In genomic region chr18:212780-213179, GRCh38 we compare ENCODE assay signal across 22 cellular contexts. TPM values are rescaled to one million over a fixed set of nuclear protein-coding genes. Genes with fewer than 3 reads are reported as not detected.
DNase-seq lines count a peak whose midpoint lies in the region; ATAC-seq, FAIRE-seq and TF ChIP-seq lines count a peak whose summit lies in the region.
"Had no signal": no experiment of that assay in that cellular context is flagged by ENCODE, and none has a peak within 500 bp of the region (broad histone marks: within the 10 kb centered on the region; RNA-seq: fewer than 3 reads in every experiment).

No MANE protein-coding gene starts in this region.

- TF ChIP-seq CTCF in KMS-11 (conservative IDR thresholded peaks at IDR 0.05; ENCODE audit: low read depth, low read length) = 0 out of 2 replicates have a peak, but pooled peaks have one; percentile 4
- TF ChIP-seq CTCF in K562 (IDR thresholded peaks at IDR 0.05 in 2 of 3, conservative IDR thresholded peaks at IDR 0.05 in 1 of 3; ENCODE audit: insufficient read depth in 2 of 3, low read depth in 1 of 3, low read length in 3 of 3) = peak in 1 of 3 experiments; percentile 21; a peak in 2 of 6 replicates
- no peak for TF ChIP-seq CTCF in tibial artery (IDR thresholded peaks at IDR 0.05)

- H3K79me2 ChIP-seq in KMS-11 (ENCODE audit: insufficient read depth, low read depth) (no peaks in the 10 kb centered on the region), K562 (ENCODE audit: control insufficient read depth, insufficient read depth, low read length) (peaks cover 5% of the 10 kb centered on the region; the same call in 1 of the 3 replicates)

- ATAC-seq in CD4-positive, CD25-positive, alpha-beta regulatory T cell (ENCODE audit: low read depth in 2 of 2) = no peak
- no peak for ATAC-seq in K562
- no peak for ATAC-seq in naive B cell (ENCODE audit: low read depth in 2 of 2)
- ATAC-seq: activated CD8-positive, alpha-beta memory T cell treated with anti-CD3 and anti-CD28 coated beads, Interleukin-2, amount 10 ng/mL, durations not matched to agents 7 days and 5 days; stimulated activated naive CD8-positive, alpha-beta T cell treated with anti-CD3 and anti-CD28 coated beads, Interleukin-15, Interleukin-2, amounts not matched to agents 100 U/mL and 50 U/mL, for 24 hours had no signal

- peaks cover 0 to 3% (median 0%) of the 10 kb centered on the region in 4 donors for H3K4me1 Mint-ChIP-seq in CD4-positive, CD25-positive, alpha-beta regulatory T cell
- H3K4me1 Mint-ChIP-seq in naive B cell = no peaks in the 10 kb centered on the region
- H3K4me1 Mint-ChIP-seq: activated B cell treated with CpG ODN at 0.5 μM for 24 hours had no signal

- in situ Hi-C loops in K562 (cut with MboI) = no loop called here

- peaks cover 0 to 2% (median 0%) of the 10 kb centered on the region in 7 donors for H3K9me3 Mint-ChIP-seq in CD4-positive, CD25-positive, alpha-beta regulatory T cell
- no peaks in the 10 kb centered on the region for H3K9me3 Mint-ChIP-seq in naive B cell
- H3K9me3 Mint-ChIP-seq: activated B cell treated with CpG ODN at 0.5 μM for 24 hours had no signal

- no peak overlapping the region for H3K4me3 ChIP-seq in CD4-positive, CD25-positive, alpha-beta regulatory T cell (ENCODE audit: low read depth, low read length)
- H3K4me3 ChIP-seq in KMS-11 (IDR thresholded peaks at IDR 0.05; ENCODE audit: insufficient read depth, low read depth, low read length) (no peak overlapping the region), K562 (no peak overlapping the region), tibial artery (no peak overlapping the region)
- H3K4me3 ChIP-seq: cardiac muscle cell had no signal

- no peak for FAIRE-seq in K562 (lab: Jason Lieb, UNC)
- FAIRE-seq: keratinocyte, small intestine, urothelium cell line had no signal

- no TSS peak for BruUV-seq in K562 (replicated peaks; lab: Mats Ljungman, UMichigan)

- H3K4me2 ChIP-seq in KMS-11 (no peak overlapping the region), K562 (ENCODE audit: insufficient read depth, low read length) (no peak overlapping the region)

- H3K9ac ChIP-seq in KMS-11 (no peak overlapping the region), K562 (ENCODE audit: insufficient read depth in 1 of 2, low read depth in 2 of 2, low read length in 2 of 2) (no peak overlapping the region)

- peak overlapping the region; percentile 28 for H3K27ac ChIP-seq in CD4-positive, CD25-positive, alpha-beta regulatory T cell (ENCODE audit: insufficient read depth, low read length, poor library complexity, severe bottlenecking)
- H3K27ac ChIP-seq in KMS-11 (no peak overlapping the region), K562 (ENCODE audit: extremely low read depth, low read depth, low read length) (no peak overlapping the region), tibial artery (no peak overlapping the region)

- H3K27ac Mint-ChIP-seq in CD4-positive, CD25-positive, alpha-beta regulatory T cell = no peak overlapping the region
- H3K27ac Mint-ChIP-seq in naive B cell = peak overlapping the region in 4 of 6 donors; percentile 13 to 83 (median 54)
- H3K27ac Mint-ChIP-seq: activated B cell treated with CpG ODN at 0.5 μM for 24 hours; activated CD8-positive, alpha-beta memory T cell treated with anti-CD3 and anti-CD28 coated beads, Interleukin-2, amount 10 ng/mL, durations not matched to agents 7 days and 5 days had no signal

- CTCF ChIA-PET in K562 (lab: Yijun Ruan, JAX; ENCODE audit: low intra/inter-chr PET ratio) = no interaction called here

- peaks cover 47% of the 10 kb centered on the region for H3K36me3 Mint-ChIP-seq in CD4-positive, CD25-positive, alpha-beta regulatory T cell
- peaks cover 39 to 52% of the 10 kb centered on the region in 2 donors for H3K36me3 Mint-ChIP-seq in naive B cell

- no peak overlapping the region for H2AFZ ChIP-seq in KMS-11 (ENCODE audit: low read depth)
- H2AFZ ChIP-seq in K562 (ENCODE audit: low read depth, low read length) = no peak overlapping the region

- no peak overlapping the region for H3K4me3 Mint-ChIP-seq in CD4-positive, CD25-positive, alpha-beta regulatory T cell
- no peak overlapping the region for H3K4me3 Mint-ChIP-seq in naive B cell
- H3K4me3 Mint-ChIP-seq: activated B cell treated with CpG ODN at 0.5 μM for 24 hours; activated CD8-positive, alpha-beta memory T cell treated with anti-CD3 and anti-CD28 coated beads, Interleukin-2, amount 10 ng/mL, durations not matched to agents 7 days and 5 days had no signal

- intact Hi-C loops in K562 (cut with micrococcal nuclease) (no loop called here), tibial artery (cut with DNase I; ENCODE audit: low total_unique reads) (no loop called here)

- no peak for TF ChIP-seq POLR2A in K562 (conservative IDR thresholded peaks at IDR 0.05)

- TF ChIP-seq EP300 in K562 (IDR thresholded peaks at IDR 0.05; ENCODE audit: low read length) = no peak

- H3K27me3 ChIP-seq in CD4-positive, CD25-positive, alpha-beta regulatory T cell (ENCODE audit: control insufficient read depth, insufficient read depth, low read length) = no peaks in the 10 kb centered on the region
- H3K27me3 ChIP-seq in KMS-11 (ENCODE audit: insufficient read depth, low read depth) (no peaks in the 10 kb centered on the region), K562 (ENCODE audit: control insufficient read depth in 2 of 2, insufficient read depth in 2 of 2, low read length in 2 of 2) (no peaks in the 10 kb centered on the region), tibial artery (no peaks in the 10 kb centered on the region)
- H3K27me3 ChIP-seq: BE2C, cardiac muscle cell had no signal

- WGBS in K562 (ENCODE audit: insufficient coverage, low coverage, missing lambda C conversion rate) = 100% methylated on average over 1 of the region's 1 CpG

- no peak for DNase-seq in CD4-positive, CD25-positive, alpha-beta regulatory T cell
- DNase-seq in K562 (ENCODE audit: extremely low read depth in 1 of 4, low spot score in 3 of 4) = peak in 2 of 4 experiments; percentile 31 to 33
- no peak for DNase-seq in naive B cell
- DNase-seq in tibial artery = no peak
- no peak for DNase-seq in effector CD8-positive, alpha-beta T cell (lab: John Stamatoyannopoulos, UW)
- DNase-seq in SW 1271 (lab: John Stamatoyannopoulos, UW) = no peak
- DNase-seq in activated CD4-positive, alpha-beta T cell treated with anti-CD3 and anti-CD28 coated beads for 4 hours = no peak
- DNase-seq: activated B cell treated with CpG ODN at 0.5 μM for 24 hours; activated CD8-positive, alpha-beta memory T cell treated with anti-CD3 and anti-CD28 coated beads, Interleukin-2, amount 10 ng/mL, durations not matched to agents 7 days and 5 days; activated naive CD4-positive, alpha-beta T cell; BE2C; HCEC 1CT; head of caudate nucleus; NCI-H187 treated with DMSO at 0.1 percent for 48 hours; NCI-H524 treated with DMSO at 0.1 percent for 48 hours; small intestine; stimulated activated naive CD8-positive, alpha-beta T cell treated with anti-CD3 and anti-CD28 coated beads, Interleukin-15, Interleukin-2, amounts not matched to agents 100 U/mL and 50 U/mL, for 24 hours; T-helper 1 cell had no signal

- H4K20me1 ChIP-seq in KMS-11 (ENCODE audit: insufficient read depth) (no peaks in the 10 kb centered on the region), K562 (replicated peaks; ENCODE audit: control insufficient read depth, insufficient read depth, low read length) (no peaks in the 10 kb centered on the region)

- no peaks in the 10 kb centered on the region for H3K9me1 ChIP-seq in K562 (ENCODE audit: control insufficient read depth, insufficient read depth, low read length)

- POLR2A ChIA-PET in K562 (lab: Yijun Ruan, JAX) = interaction anchor here (1.6 kb wide), 1 partner anchor 29 kb away, joined by 4 read pairs; no protein-coding TSS in a partner anchor

- no peaks in the 10 kb centered on the region for H3K9me3 ChIP-seq in CD4-positive, CD25-positive, alpha-beta regulatory T cell (ENCODE audit: control insufficient read depth in 2 of 2, low read length in 2 of 2)
- H3K9me3 ChIP-seq in K562 (replicated peaks; ENCODE audit: control insufficient read depth, insufficient read depth, low read depth, low read length) (no peaks in the 10 kb centered on the region), tibial artery (no peaks in the 10 kb centered on the region)
- H3K9me3 ChIP-seq: BE2C had no signal

- H3K36me3 ChIP-seq in CD4-positive, CD25-positive, alpha-beta regulatory T cell (ENCODE audit: control insufficient read depth, insufficient read depth, low read length) = peaks cover 83% of the 10 kb centered on the region
- H3K36me3 ChIP-seq in KMS-11 (ENCODE audit: insufficient read depth) (peaks cover 26% of the 10 kb centered on the region; the same call in 1 of the 2 replicates), K562 (ENCODE audit: control insufficient read depth, insufficient read depth, low read length) (peaks cover 98% of the 10 kb centered on the region), tibial artery (peaks cover 71 to 89% (median 71%) of the 10 kb centered on the region in 3 donors)

- TF ChIP-seq RAD21 in K562 (CRISPR knock-in tag; conservative IDR thresholded peaks at IDR 0.05 in 1 of 2, IDR thresholded peaks at IDR 0.05 in 1 of 2) = no peak

- H3K4me1 ChIP-seq in CD4-positive, CD25-positive, alpha-beta regulatory T cell (ENCODE audit: control insufficient read depth, insufficient read depth, low read length, poor library complexity, severe bottlenecking) = no peaks in the 10 kb centered on the region
- H3K4me1 ChIP-seq in KMS-11 (ENCODE audit: low read depth, poor library complexity, severe bottlenecking) = no peaks in the 10 kb centered on the region
- H3K4me1 ChIP-seq in K562 (replicated peaks in 1 of 2; ENCODE audit: control insufficient read depth in 2 of 2, insufficient read depth in 2 of 2, low read length in 2 of 2) = no peaks in the 10 kb centered on the region
- H3K4me1 ChIP-seq in tibial artery = no peaks in the 10 kb centered on the region
- H3K4me1 ChIP-seq: BE2C had no signal

- H3K27me3 Mint-ChIP-seq in CD4-positive, CD25-positive, alpha-beta regulatory T cell = no peaks in the 10 kb centered on the region
- no peaks in the 10 kb centered on the region for H3K27me3 Mint-ChIP-seq in naive B cell
- H3K27me3 Mint-ChIP-seq: activated B cell treated with CpG ODN at 0.5 μM for 24 hours; activated CD8-positive, alpha-beta memory T cell treated with anti-CD3 and anti-CD28 coated beads, Interleukin-2, amount 10 ng/mL, durations not matched to agents 7 days and 5 days had no signal

RNA-seq across cellular contexts. Expression of gene USP14, which starts 54.4 kb away (rescaled TPM):
- 41.1 TPM for total RNA-seq in CD4-positive, CD25-positive, alpha-beta regulatory T cell
- polyA plus RNA-seq in CD4-positive, CD25-positive, alpha-beta regulatory T cell = 10 to 100 TPM; 35.5 to 48.7 (median 45.6) TPM
- 31.1 and 120 TPM in 2 replicates for total RNA-seq in K562 (2011; cell fraction: chromatin; rRNA removed; ENCODE audit: low replicate concordance)
- total RNA-seq in K562 (2011; cell fraction: nucleolus; rRNA removed) = 14.7 and 20.5 TPM in 2 replicates
- total RNA-seq in K562 (2011; cell fraction: nucleoplasm; rRNA removed) = 38.9 and 53.7 TPM in 2 replicates
- total RNA-seq in K562 (2014; rRNA removed) (18.7 and 20.5 TPM in 2 replicates), K562 (2014; rRNA removed; fragmentation: Illumina TruSeq; extraction: Trizol) (34.3 and 37.5 TPM in 2 replicates), K562 (2015; rRNA removed; fragmentation: Illumina TruSeq; extraction: Trizol) (25.7 and 28.3 TPM in 2 replicates), K562 (2021) (114 and 122 TPM in 2 replicates)
- polyA plus RNA-seq in K562 (2011; rRNA removed) (56.5 and 63.9 TPM in 2 replicates), K562 (2014; fragmentation: Illumina TruSeq; extraction: Trizol) (124 and 129 TPM in 2 replicates), K562 (2014; fragmentation: Nextera tagmentation; extraction: Ambion mirVana) (10 to 100 TPM; 34.4 to 40.3 TPM), K562 (2014; rRNA removed) (44.6 and 67.2 TPM in 2 replicates), naive B cell (ENCODE audit: low read depth in 6 of 6) (10 to 100 TPM; 11.4 to 32.9 (median 25.6) TPM)
- polyA plus RNA-seq in K562 (2011; cell fraction: cytosol; rRNA removed) = 10.5 and 22.7 TPM in 2 replicates
- 24.4 and 57.0 TPM in 2 replicates for polyA plus RNA-seq in K562 (2011; cell fraction: nucleus; rRNA removed)
- polyA plus RNA-seq in K562 (2012) = 63.7 and 85.9 TPM in 2 replicates
- 35.5 and 64.2 TPM in 2 replicates for polyA minus RNA-seq in K562 (2011; rRNA and poly(A)+ RNA removed)
- polyA minus RNA-seq in K562 (2011; cell fraction: cytosol; rRNA and poly(A)+ RNA removed) = 51.2 and 61.3 TPM in 2 replicates
- 13.6 and 32.7 TPM in 2 replicates for polyA minus RNA-seq in K562 (2011; cell fraction: nucleus; rRNA and poly(A)+ RNA removed)

RNA-seq across cellular contexts. Expression of gene THOC1, which starts 55.1 kb away (rescaled TPM):
- total RNA-seq in CD4-positive, CD25-positive, alpha-beta regulatory T cell = 86.3 TPM
- polyA plus RNA-seq in CD4-positive, CD25-positive, alpha-beta regulatory T cell = 10 to 100 TPM; 14.9 to 22.8 (median 16.6) TPM
- 140 and 675 TPM in 2 replicates for total RNA-seq in K562 (2011; cell fraction: chromatin; rRNA removed; ENCODE audit: low replicate concordance)
- 80.2 and 115 TPM in 2 replicates for total RNA-seq in K562 (2011; cell fraction: nucleolus; rRNA removed)
- 243 and 305 TPM in 2 replicates for total RNA-seq in K562 (2011; cell fraction: nucleoplasm; rRNA removed)
- total RNA-seq in K562 (2014; rRNA removed) = 70.9 and 77.6 TPM in 2 replicates
- 136 and 149 TPM in 2 replicates for total RNA-seq in K562 (2014; rRNA removed; fragmentation: Illumina TruSeq; extraction: Trizol)
- total RNA-seq in K562 (2015; rRNA removed; fragmentation: Illumina TruSeq; extraction: Trizol) = 116 and 120 TPM in 2 replicates
- total RNA-seq in K562 (2021) = 66.3 and 71.1 TPM in 2 replicates
- 143 and 150 TPM in 2 replicates for polyA plus RNA-seq in K562 (2011; rRNA removed)
- 6.6 and 22.6 TPM in 2 replicates for polyA plus RNA-seq in K562 (2011; cell fraction: cytosol; rRNA removed)
- 110 and 238 TPM in 2 replicates for polyA plus RNA-seq in K562 (2011; cell fraction: nucleus; rRNA removed)
- polyA plus RNA-seq in K562 (2012) = 51.4 and 58.9 TPM in 2 replicates
- polyA plus RNA-seq in K562 (2014; fragmentation: Illumina TruSeq; extraction: Trizol) = 83.6 and 106 TPM in 2 replicates
- polyA plus RNA-seq in K562 (2014; fragmentation: Nextera tagmentation; extraction: Ambion mirVana) = 100 to 1,000 TPM in 1 of 2 experiments, 10 to 100 TPM in 1; 87.1 to 139 TPM
- polyA plus RNA-seq in K562 (2014; rRNA removed) = 88.4 and 107 TPM in 2 replicates
- 168 and 237 TPM in 2 replicates for polyA minus RNA-seq in K562 (2011; rRNA and poly(A)+ RNA removed)
- polyA minus RNA-seq in K562 (2011; cell fraction: cytosol; rRNA and poly(A)+ RNA removed) = 23.7 and 28.0 TPM in 2 replicates
- polyA minus RNA-seq in K562 (2011; cell fraction: nucleus; rRNA and poly(A)+ RNA removed) = 139 and 282 TPM in 2 replicates
- 10 to 100 TPM; 10.6 to 23.6 (median 18.1) TPM for polyA plus RNA-seq in naive B cell (ENCODE audit: low read depth in 6 of 6)

Comparison
In these comparisons a context has a peak if more than half of its experiments do, and no peak if none do; other contexts are left out.
1. H3K27ac Mint-ChIP-seq: peak in naive B cell (4 of 6); none in CD4-positive, CD25-positive, alpha-beta regulatory T cell (0 of 3).